Comparison of ENCODE assay signal across 1 cellular context in the genomic region with DNA sequence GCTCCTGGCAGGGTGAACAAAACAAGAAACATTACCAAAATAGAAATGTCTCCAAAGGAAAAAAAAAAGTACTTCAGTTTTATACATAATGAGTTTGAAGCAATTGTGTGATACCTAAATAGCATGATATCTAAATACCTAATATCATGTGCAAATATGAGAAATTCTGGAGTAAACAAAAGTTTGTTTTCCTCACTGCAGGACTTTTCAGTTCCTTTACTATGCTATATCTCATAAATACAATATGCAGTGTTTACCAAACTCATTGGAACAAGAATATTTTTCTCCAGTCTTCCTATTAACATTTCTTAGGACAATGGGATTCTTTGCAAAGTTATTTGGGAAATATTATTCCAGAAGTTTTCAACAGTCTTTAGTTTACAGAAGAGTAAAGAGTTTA.
TF ChIP-seq lines count a peak whose summit lies in the region.

No MANE protein-coding gene starts in this region.

TF ChIP-seq in GM23338, 12 proteins besides CTCF, POLR2A, EP300 and RAD21 (continued from another document):
- TF ChIP-seq STAT1 (IDR thresholded peaks at IDR 0.05; ENCODE audit: unreplicated experiment): no peak
- TF ChIP-seq POLR2AphosphoS5 (IDR thresholded peaks at IDR 0.05; ENCODE audit: low read depth): no peak
- no peak for TF ChIP-seq EZH2 (IDR thresholded peaks at IDR 0.05; ENCODE audit: low read depth, unreplicated experiment)
- TF ChIP-seq, protein P1, sequence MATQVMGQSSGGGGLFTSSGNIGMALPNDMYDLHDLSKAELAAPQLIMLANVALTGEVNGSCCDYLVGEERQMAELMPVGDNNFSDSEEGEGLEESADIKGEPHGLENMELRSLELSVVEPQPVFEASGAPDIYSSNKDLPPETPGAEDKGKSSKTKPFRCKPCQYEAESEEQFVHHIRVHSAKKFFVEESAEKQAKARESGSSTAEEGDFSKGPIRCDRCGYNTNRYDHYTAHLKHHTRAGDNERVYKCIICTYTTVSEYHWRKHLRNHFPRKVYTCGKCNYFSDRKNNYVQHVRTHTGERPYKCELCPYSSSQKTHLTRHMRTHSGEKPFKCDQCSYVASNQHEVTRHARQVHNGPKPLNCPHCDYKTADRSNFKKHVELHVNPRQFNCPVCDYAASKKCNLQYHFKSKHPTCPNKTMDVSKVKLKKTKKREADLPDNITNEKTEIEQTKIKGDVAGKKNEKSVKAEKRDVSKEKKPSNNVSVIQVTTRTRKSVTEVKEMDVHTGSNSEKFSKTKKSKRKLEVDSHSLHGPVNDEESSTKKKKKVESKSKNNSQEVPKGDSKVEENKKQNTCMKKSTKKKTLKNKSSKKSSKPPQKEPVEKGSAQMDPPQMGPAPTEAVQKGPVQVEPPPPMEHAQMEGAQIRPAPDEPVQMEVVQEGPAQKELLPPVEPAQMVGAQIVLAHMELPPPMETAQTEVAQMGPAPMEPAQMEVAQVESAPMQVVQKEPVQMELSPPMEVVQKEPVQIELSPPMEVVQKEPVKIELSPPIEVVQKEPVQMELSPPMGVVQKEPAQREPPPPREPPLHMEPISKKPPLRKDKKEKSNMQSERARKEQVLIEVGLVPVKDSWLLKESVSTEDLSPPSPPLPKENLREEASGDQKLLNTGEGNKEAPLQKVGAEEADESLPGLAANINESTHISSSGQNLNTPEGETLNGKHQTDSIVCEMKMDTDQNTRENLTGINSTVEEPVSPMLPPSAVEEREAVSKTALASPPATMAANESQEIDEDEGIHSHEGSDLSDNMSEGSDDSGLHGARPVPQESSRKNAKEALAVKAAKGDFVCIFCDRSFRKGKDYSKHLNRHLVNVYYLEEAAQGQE (IDR thresholded peaks at IDR 0.05; ENCODE audit: unreplicated experiment): no peak
- TF ChIP-seq, protein P2, sequence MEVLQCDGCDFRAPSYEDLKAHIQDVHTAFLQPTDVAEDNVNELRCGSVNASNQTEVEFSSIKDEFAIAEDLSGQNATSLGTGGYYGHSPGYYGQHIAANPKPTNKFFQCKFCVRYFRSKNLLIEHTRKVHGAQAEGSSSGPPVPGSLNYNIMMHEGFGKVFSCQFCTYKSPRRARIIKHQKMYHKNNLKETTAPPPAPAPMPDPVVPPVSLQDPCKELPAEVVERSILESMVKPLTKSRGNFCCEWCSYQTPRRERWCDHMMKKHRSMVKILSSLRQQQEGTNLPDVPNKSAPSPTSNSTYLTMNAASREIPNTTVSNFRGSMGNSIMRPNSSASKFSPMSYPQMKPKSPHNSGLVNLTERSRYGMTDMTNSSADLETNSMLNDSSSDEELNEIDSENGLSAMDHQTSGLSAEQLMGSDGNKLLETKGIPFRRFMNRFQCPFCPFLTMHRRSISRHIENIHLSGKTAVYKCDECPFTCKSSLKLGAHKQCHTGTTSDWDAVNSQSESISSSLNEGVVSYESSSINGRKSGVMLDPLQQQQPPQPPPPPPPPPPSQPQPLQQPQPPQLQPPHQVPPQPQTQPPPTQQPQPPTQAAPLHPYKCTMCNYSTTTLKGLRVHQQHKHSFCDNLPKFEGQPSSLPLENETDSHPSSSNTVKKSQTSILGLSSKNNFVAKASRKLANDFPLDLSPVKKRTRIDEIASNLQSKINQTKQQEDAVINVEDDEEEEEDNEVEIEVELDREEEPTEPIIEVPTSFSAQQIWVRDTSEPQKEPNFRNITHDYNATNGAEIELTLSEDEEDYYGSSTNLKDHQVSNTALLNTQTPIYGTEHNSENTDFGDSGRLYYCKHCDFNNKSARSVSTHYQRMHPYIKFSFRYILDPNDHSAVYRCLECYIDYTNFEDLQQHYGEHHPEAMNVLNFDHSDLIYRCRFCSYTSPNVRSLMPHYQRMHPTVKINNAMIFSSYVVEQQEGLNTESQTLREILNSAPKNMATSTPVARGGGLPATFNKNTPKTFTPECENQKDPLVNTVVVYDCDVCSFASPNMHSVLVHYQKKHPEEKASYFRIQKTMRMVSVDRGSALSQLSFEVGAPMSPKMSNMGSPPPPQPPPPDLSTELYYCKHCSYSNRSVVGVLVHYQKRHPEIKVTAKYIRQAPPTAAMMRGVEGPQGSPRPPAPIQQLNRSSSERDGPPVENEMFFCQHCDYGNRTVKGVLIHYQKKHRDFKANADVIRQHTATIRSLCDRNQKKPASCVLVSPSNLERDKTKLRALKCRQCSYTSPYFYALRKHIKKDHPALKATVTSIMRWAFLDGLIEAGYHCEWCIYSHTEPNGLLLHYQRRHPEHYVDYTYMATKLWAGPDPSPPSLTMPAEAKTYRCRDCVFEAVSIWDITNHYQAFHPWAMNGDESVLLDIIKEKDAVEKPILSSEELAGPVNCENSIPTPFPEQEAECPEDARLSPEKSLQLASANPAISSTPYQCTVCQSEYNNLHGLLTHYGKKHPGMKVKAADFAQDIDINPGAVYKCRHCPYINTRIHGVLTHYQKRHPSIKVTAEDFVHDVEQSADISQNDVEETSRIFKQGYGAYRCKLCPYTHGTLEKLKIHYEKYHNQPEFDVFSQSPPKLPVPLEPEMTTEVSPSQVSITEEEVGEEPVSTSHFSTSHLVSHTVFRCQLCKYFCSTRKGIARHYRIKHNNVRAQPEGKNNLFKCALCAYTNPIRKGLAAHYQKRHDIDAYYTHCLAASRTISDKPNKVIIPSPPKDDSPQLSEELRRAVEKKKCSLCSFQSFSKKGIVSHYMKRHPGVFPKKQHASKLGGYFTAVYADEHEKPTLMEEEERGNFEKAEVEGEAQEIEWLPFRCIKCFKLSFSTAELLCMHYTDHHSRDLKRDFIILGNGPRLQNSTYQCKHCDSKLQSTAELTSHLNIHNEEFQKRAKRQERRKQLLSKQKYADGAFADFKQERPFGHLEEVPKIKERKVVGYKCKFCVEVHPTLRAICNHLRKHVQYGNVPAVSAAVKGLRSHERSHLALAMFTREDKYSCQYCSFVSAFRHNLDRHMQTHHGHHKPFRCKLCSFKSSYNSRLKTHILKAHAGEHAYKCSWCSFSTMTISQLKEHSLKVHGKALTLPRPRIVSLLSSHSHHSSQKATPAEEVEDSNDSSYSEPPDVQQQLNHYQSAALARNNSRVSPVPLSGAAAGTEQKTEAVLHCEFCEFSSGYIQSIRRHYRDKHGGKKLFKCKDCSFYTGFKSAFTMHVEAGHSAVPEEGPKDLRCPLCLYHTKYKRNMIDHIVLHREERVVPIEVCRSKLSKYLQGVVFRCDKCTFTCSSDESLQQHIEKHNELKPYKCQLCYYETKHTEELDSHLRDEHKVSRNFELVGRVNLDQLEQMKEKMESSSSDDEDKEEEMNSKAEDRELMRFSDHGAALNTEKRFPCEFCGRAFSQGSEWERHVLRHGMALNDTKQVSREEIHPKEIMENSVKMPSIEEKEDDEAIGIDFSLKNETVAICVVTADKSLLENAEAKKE (CRISPR knock-in tag; IDR thresholded peaks at IDR 0.05): no peak
